8 cellular contexts compared by ENCODE assay signal in genomic region chr6:31581511-31582229, GRCh38. TPM values are rescaled to one million over a fixed set of nuclear protein-coding genes. Genes with fewer than 3 reads are reported as not detected.
DNase-seq lines count a peak whose midpoint lies in the region; ATAC-seq and TF ChIP-seq lines count a peak whose summit lies in the region.

No MANE protein-coding gene starts in this region.

- H3K9me3 ChIP-seq in BLaER1 (no peaks in the 10 kb centered on the region), colonic mucosa (no peaks in the 10 kb centered on the region), mononuclear cell (ENCODE audit: low read depth, low read length) (no peaks in the 10 kb centered on the region)

- peaks cover 24% of the 10 kb centered on the region for H3K36me3 ChIP-seq in BLaER1
- no peaks in the 10 kb centered on the region for H3K36me3 ChIP-seq in colonic mucosa

- H4K20me1 ChIP-seq in BLaER1: 0 out of 2 replicates have a peak, but pooled peaks cover 6% of the 10 kb centered on the region

- TF ChIP-seq CTCF in NB4 (IDR thresholded peaks at IDR 0.05; ENCODE audit: low read depth, low read length): no peak
- TF ChIP-seq CTCF in colonic mucosa (IDR thresholded peaks at IDR 0.05): no peak

- H3K27ac ChIP-seq in BLaER1 (peak overlapping the region; percentile 93), colonic mucosa (peak overlapping the region; percentile 78)

- H3K27me3 ChIP-seq in BLaER1: no peaks in the 10 kb centered on the region
- no peaks in the 10 kb centered on the region for H3K27me3 ChIP-seq in colonic mucosa
- no peaks in the 10 kb centered on the region for H3K27me3 ChIP-seq in mononuclear cell (ENCODE audit: insufficient read depth, low read length)

- ATAC-seq in HG02763 (IDR thresholded peaks at IDR 0.05; ENCODE audit: unreplicated experiment) (no peak), GM21528 (IDR thresholded peaks at IDR 0.05; ENCODE audit: low FRiP score, unreplicated experiment) (no peak), GM18858 (IDR thresholded peaks at IDR 0.05; ENCODE audit: unreplicated experiment) (no peak)

- H3K9ac ChIP-seq in BLaER1 (peak overlapping the region; percentile 92), colonic mucosa (ENCODE audit: low read depth in 2 of 2, low read length in 2 of 2) (peak overlapping the region; percentile 82 to 87)

- H3K4me1 ChIP-seq in BLaER1 (peaks cover 86% of the 10 kb centered on the region), colonic mucosa (peaks cover 4% of the 10 kb centered on the region), mononuclear cell (ENCODE audit: insufficient read depth, low read length) (peaks cover 89% of the 10 kb centered on the region)

- intact Hi-C loops in colonic mucosa (cut with DNase I): no loop called here

- TF ChIP-seq POLR2A in NB4 (IDR thresholded peaks at IDR 0.05; ENCODE audit: extremely low read depth, insufficient read length): no peak

- peak; percentile 54 for DNase-seq in NB4 (ENCODE audit: low read depth)
- DNase-seq in colonic mucosa: no peak
- no peak for DNase-seq in NCI-H2107 (lab: John Stamatoyannopoulos, UW)

- H3K4me2 ChIP-seq in BLaER1: peak overlapping the region; percentile 99

- peak overlapping the region; percentile 81 for H3K4me3 ChIP-seq in BLaER1
- peak overlapping the region; percentile 92 for H3K4me3 ChIP-seq in NB4 (ENCODE audit: low read depth, low read length)
- peak overlapping the region; percentile 83 for H3K4me3 ChIP-seq in colonic mucosa
- peak overlapping the region; percentile 85 for H3K4me3 ChIP-seq in mononuclear cell (ENCODE audit: low read length)

RNA-seq across cellular contexts. Expression of gene LTB, which starts 0.6 kb away (rescaled TPM):
- 1 to 10 TPM; 3.4 to 5.7 TPM for total RNA-seq in colonic mucosa
- 191 TPM for total RNA-seq in mononuclear cell

RNA-seq across cellular contexts. Expression of gene LST1, which starts 4.4 kb away (rescaled TPM):
- total RNA-seq in colonic mucosa (1 to 10 TPM; 4.8 to 9.2 TPM), mononuclear cell (200 TPM)

RNA-seq across cellular contexts. Expression of gene TNF, which starts 6.3 kb away (rescaled TPM):
- total RNA-seq in colonic mucosa: 1 to 10 TPM in 1 of 2 donors, under 1 TPM in 1; 0.48 to 1.4 TPM
- 230 TPM for total RNA-seq in mononuclear cell

RNA-seq across cellular contexts. Expression of gene LTA, which starts 9.6 kb away (rescaled TPM):
- total RNA-seq in colonic mucosa: 1 to 10 TPM in 1 of 2 donors, under 1 TPM in 1; 0.35 to 2.4 TPM
- 2.5 TPM for total RNA-seq in mononuclear cell

RNA-seq across cellular contexts. Expression of gene NCR3, which starts 11.1 kb away (rescaled TPM):
- under 1 TPM; 0.67 to 0.90 TPM for total RNA-seq in colonic mucosa
- total RNA-seq in mononuclear cell: 9.2 TPM

Comparison
In these comparisons a context has a peak if more than half of its experiments do, and no peak if none do; other contexts are left out.
1. RNA of gene LTB, which starts 0.6 kb away (total RNA-seq): 191 TPM in mononuclear cell (single experiment); 3.4 to 5.7 TPM in colonic mucosa; every median in the first group is over 10 times any median in the second.
2. RNA of gene LST1, which starts 4.4 kb away (total RNA-seq): 200 TPM in mononuclear cell (single experiment); 4.8 to 9.2 TPM in colonic mucosa; every median in the first group is over 10 times any median in the second.
3. RNA of gene TNF, which starts 6.3 kb away (total RNA-seq): 230 TPM in mononuclear cell (single experiment); 0.48 to 1.4 TPM in colonic mucosa; every median in the first group is over 10 times any median in the second.
4. Peak in every context shown above with its lines, with median percentiles within 50 percentile points of each other: H3K4me3 ChIP-seq.